8 cellular contexts compared by ENCODE assay signal in the genomic region with DNA sequence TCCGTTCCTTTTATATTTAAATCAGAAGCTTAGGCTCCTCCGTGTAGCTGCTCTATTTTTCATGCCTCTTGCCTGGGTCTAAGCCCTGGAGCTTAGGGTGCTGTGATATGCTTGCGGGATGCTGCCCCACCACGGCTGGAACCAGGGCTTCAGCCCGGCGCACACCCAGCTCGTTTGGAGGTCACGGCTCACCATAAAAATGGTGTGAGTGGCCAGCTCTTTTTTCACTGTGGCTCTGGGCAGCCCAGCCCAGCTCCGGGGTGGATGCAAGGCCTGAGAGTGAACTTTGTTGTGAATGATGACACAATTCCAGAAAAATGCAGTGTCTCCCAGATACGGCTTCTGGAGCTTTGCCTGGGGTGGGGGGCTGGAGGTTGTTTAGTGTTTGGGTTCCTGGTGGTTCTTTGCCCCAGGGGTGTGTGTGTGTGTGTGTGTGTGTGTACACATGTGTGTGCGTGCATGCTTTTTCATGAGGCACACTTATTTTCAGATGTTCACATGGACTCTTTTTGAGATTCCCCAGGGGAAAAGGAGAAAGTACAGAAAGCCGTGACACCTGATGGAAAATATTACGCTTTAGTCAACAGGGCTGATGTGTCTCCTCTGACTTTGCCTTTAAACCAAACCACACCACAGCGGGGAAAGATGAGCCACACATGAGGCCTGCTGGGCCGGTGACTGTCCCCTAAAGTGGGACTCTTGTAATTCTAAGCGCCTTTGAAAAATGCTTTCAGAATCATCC. TPM values are rescaled to one million over a fixed set of nuclear protein-coding genes. Genes with fewer than 3 reads are reported as not detected.
DNase-seq lines count a peak whose midpoint lies in the region; ATAC-seq and TF ChIP-seq lines count a peak whose summit lies in the region.

No MANE protein-coding gene starts in this region.

- no peak overlapping the region for H2BK20ac ChIP-seq in H9 (ENCODE audit: low read depth, low read length, poor library complexity, severe bottlenecking)

- no peak overlapping the region for H2BK120ac ChIP-seq in H9 (ENCODE audit: low read depth, low read length, poor library complexity, severe bottlenecking)

- H3K23ac ChIP-seq in H9 (ENCODE audit: insufficient read length, low read depth, low read length), result no peak overlapping the region

- no peaks in the 10 kb centered on the region for H3K79me1 ChIP-seq in H9 (ENCODE audit: insufficient read depth, low read depth, low read length, poor library complexity, severe bottlenecking)

- no peaks in the 10 kb centered on the region for H4K20me1 ChIP-seq in H9 (ENCODE audit: control insufficient read depth, insufficient read depth, insufficient read length)

- no peaks in the 10 kb centered on the region for H3K4me1 ChIP-seq in endodermal cell (ENCODE audit: control insufficient read depth, insufficient read depth, low read length)
- peaks cover 32 to 52% of the 10 kb centered on the region in 2 donors for H3K4me1 ChIP-seq in muscle layer of duodenum (ENCODE audit: control insufficient read depth in 1 of 2, insufficient read depth in 2 of 2, low read length in 2 of 2)
- H3K4me1 ChIP-seq in subcutaneous abdominal adipose tissue (ENCODE audit: control insufficient read depth in 5 of 5, insufficient read depth in 5 of 5, low read length in 5 of 5), result peaks cover 10 to 69% (median 47%) of the 10 kb centered on the region in 5 donors
- H3K4me1 ChIP-seq in H9 (ENCODE audit: insufficient read depth, low read length), result peaks cover 2% of the 10 kb centered on the region; the same call in 1 of the 2 replicates

- H4K91ac ChIP-seq in H9 (ENCODE audit: insufficient read length, low read depth, low read length), result no peak overlapping the region

- H2BK12ac ChIP-seq in H9 (ENCODE audit: insufficient read length, low read depth, low read length), result no peak overlapping the region

- no peaks in the 10 kb centered on the region for H3K23me2 ChIP-seq in H9 (ENCODE audit: insufficient read length, low read depth, low read length, poor library complexity, severe bottlenecking)

- H2BK5ac ChIP-seq in H9 (ENCODE audit: insufficient read length, low read length), result no peak overlapping the region

- H3K36me3 Mint-ChIP-seq in T-helper 17 cell (ENCODE audit: low read depth), result no peaks in the 10 kb centered on the region
- H3K36me3 Mint-ChIP-seq in endodermal cell (ENCODE audit: low read depth), result no peaks in the 10 kb centered on the region
- peaks cover 0 to 6% (median 0%) of the 10 kb centered on the region in 3 experiments; a peak in 2 of 7 replicates for H3K36me3 Mint-ChIP-seq in H9 (ENCODE audit: insufficient read depth in 1 of 3, low read depth in 3 of 3)

- no peaks in the 10 kb centered on the region for H3K27me3 ChIP-seq in endodermal cell (ENCODE audit: control insufficient read depth, insufficient read depth, low read length, poor library complexity, severe bottlenecking)
- no peaks in the 10 kb centered on the region for H3K27me3 ChIP-seq in muscle layer of duodenum (ENCODE audit: low read depth, low read length)
- H3K27me3 ChIP-seq in subcutaneous abdominal adipose tissue (ENCODE audit: control insufficient read depth in 5 of 5, insufficient read depth in 4 of 5, low read length in 5 of 5), result no peaks in the 10 kb centered on the region
- peaks cover 5% of the 10 kb centered on the region; the same call in 1 of the 2 replicates for H3K27me3 ChIP-seq in H9 (ENCODE audit: insufficient read depth, low read length)

- H3K18ac ChIP-seq in H9 (ENCODE audit: insufficient read length, low read depth, low read length), result no peak overlapping the region

- H3K14ac ChIP-seq in H9 (ENCODE audit: insufficient read depth, low read length), result no peak overlapping the region

- H3K9me3 Mint-ChIP-seq in endodermal cell, result peaks cover 4% of the 10 kb centered on the region
- H3K9me3 Mint-ChIP-seq in H9, result peaks cover 2 to 4% of the 10 kb centered on the region in 2 experiments; a peak in 3 of 5 replicates

- H3K79me2 ChIP-seq in H9 (ENCODE audit: insufficient read depth, low read length), result no peaks in the 10 kb centered on the region

- H3K9ac ChIP-seq in endodermal cell (ENCODE audit: extremely low read depth, low read length, poor library complexity, severe bottlenecking), result no peak overlapping the region
- peak overlapping the region in 4 of 5 donors; percentile 7 to 69 (median 43) for H3K9ac ChIP-seq in subcutaneous abdominal adipose tissue (ENCODE audit: low read length in 5 of 5)
- H3K9ac ChIP-seq in H9 (ENCODE audit: extremely low read depth, insufficient read length, low read length), result no peak overlapping the region

- H3K36me3 ChIP-seq in endodermal cell (ENCODE audit: control insufficient read depth, insufficient read depth, low read length) (no peaks in the 10 kb centered on the region), muscle layer of duodenum (ENCODE audit: control insufficient read depth in 1 of 2, insufficient read depth in 2 of 2, low read length in 2 of 2) (no peaks in the 10 kb centered on the region), subcutaneous abdominal adipose tissue (ENCODE audit: control insufficient read depth in 5 of 5, insufficient read depth in 5 of 5, low read length in 5 of 5) (no peaks in the 10 kb centered on the region)

- H3K4me3 Mint-ChIP-seq in T-helper 17 cell, result no peak overlapping the region
- no peak overlapping the region for H3K4me3 Mint-ChIP-seq in endodermal cell
- H3K4me3 Mint-ChIP-seq in H9, result peak overlapping the region in 1 of 2 experiments; percentile 29; a peak in 1 of 5 replicates

- H3K27ac Mint-ChIP-seq in T-helper 17 cell, result peak overlapping the region; percentile 82
- peak overlapping the region; percentile 80 for H3K27ac Mint-ChIP-seq in endodermal cell
- H3K27ac Mint-ChIP-seq in H9, result peak overlapping the region in 1 of 3 experiments; percentile 9; a peak in 1 of 7 replicates

- H3T11ph ChIP-seq in H9 (ENCODE audit: low read length), result no peak overlapping the region

- ATAC-seq in T-helper 17 cell (no peak), HG03460 (IDR thresholded peaks at IDR 0.05; ENCODE audit: unreplicated experiment) (no peak)

- no peak overlapping the region for H3K4ac ChIP-seq in H9 (ENCODE audit: low read depth, low read length)

- peak overlapping the region; percentile 35 for H3K27ac ChIP-seq in endodermal cell (ENCODE audit: low read depth, low read length)
- H3K27ac ChIP-seq in muscle layer of duodenum (ENCODE audit: low read length), result peak overlapping the region; percentile 83
- H3K27ac ChIP-seq in subcutaneous abdominal adipose tissue (ENCODE audit: low read depth, low read length), result peak overlapping the region; percentile 86
- no peak overlapping the region for H3K27ac ChIP-seq in H9 (ENCODE audit: insufficient read length, low read depth, low read length)

- H3K4me3 ChIP-seq in endodermal cell (ENCODE audit: low read length) (no peak overlapping the region), muscle layer of duodenum (ENCODE audit: low read depth in 1 of 2, low read length in 2 of 2) (no peak overlapping the region), subcutaneous abdominal adipose tissue (ENCODE audit: low read depth in 1 of 5, low read length in 5 of 5) (peak overlapping the region in 1 of 5 donors; percentile 13)

- no peak overlapping the region for H3K56ac ChIP-seq in H9 (ENCODE audit: insufficient read length, low read depth, low read length)

- 53 to 69% methylated on average over 5 to 16 of the region's 16 CpGs for WGBS in endodermal cell (ENCODE audit: insufficient coverage in 1 of 2, insufficient read length in 1 of 2), 2 experiments
- no CpG with 5 or more reads among the region's 16 CpGs for WGBS in H9 (ENCODE audit: extremely low coverage, insufficient read length, low lambda C conversion rate)

- H2AFZ ChIP-seq in H9 (ENCODE audit: low read length), result no peak overlapping the region

- no peak overlapping the region for H4K5ac ChIP-seq in H9 (ENCODE audit: insufficient read length, low read depth, low read length)

- H3K4me2 ChIP-seq in H9 (ENCODE audit: insufficient read depth, insufficient read length, low read length), result no peak overlapping the region

- H3K4me1 Mint-ChIP-seq in T-helper 17 cell (peaks cover 14% of the 10 kb centered on the region), endodermal cell (peaks cover 37% of the 10 kb centered on the region), H9 (peaks cover 24 to 27% of the 10 kb centered on the region in 2 experiments)

- H3K27me3 Mint-ChIP-seq in T-helper 17 cell, result no peaks in the 10 kb centered on the region
- H3K27me3 Mint-ChIP-seq in endodermal cell (ENCODE audit: insufficient read depth), result peaks cover 3% of the 10 kb centered on the region
- peaks cover 73% of the 10 kb centered on the region for H3K27me3 Mint-ChIP-seq in H9 (ENCODE audit: low read depth)

- no peak overlapping the region for H2AK5ac ChIP-seq in H9 (ENCODE audit: insufficient read length, low read length)

- H4K8ac ChIP-seq in H9 (replicated peaks; ENCODE audit: insufficient read length, low read depth, low read length), result no peak overlapping the region

- H2BK15ac ChIP-seq in H9 (ENCODE audit: low read depth, low read length), result no peak overlapping the region; the same call in 1 of the 2 replicates

- H3K9me3 ChIP-seq in T-helper 17 cell (ENCODE audit: control insufficient read depth, low read length, poor library complexity, severe bottlenecking), result no peaks in the 10 kb centered on the region
- H3K9me3 ChIP-seq in endodermal cell (ENCODE audit: control insufficient read depth, low read length), result peaks cover 7% of the 10 kb centered on the region
- no peaks in the 10 kb centered on the region for H3K9me3 ChIP-seq in muscle layer of duodenum (ENCODE audit: control insufficient read depth in 1 of 2, low read length in 2 of 2)
- no peaks in the 10 kb centered on the region for H3K9me3 ChIP-seq in subcutaneous abdominal adipose tissue (ENCODE audit: control insufficient read depth in 5 of 5, low read length in 5 of 5)
- no peaks in the 10 kb centered on the region for H3K9me3 ChIP-seq in H9 (ENCODE audit: control insufficient read depth, low read depth, low read length)

- TF ChIP-seq CTCF in endodermal cell (conservative IDR thresholded peaks at IDR 0.05), result no peak
- no peak for TF ChIP-seq CTCF in H9 (conservative IDR thresholded peaks at IDR 0.05)

- DNase-seq in GM03348 (ENCODE audit: low spot score), result peak; percentile 92
- no peak for DNase-seq in T-helper 17 cell
- DNase-seq in endodermal cell, result peak; percentile 72
- no peak for DNase-seq in H9
- no peak for DNase-seq in NCI-H2029 (lab: John Stamatoyannopoulos, UW)

RNA-seq across cellular contexts. Expression of a gene that starts 46.2 kb away (rescaled TPM):
- total RNA-seq in T-helper 17 cell (10 to 100 TPM; 13.9 to 28.5 TPM), endodermal cell (10 to 100 TPM in 1 of 2 donors, 1 to 10 TPM in 1; 9.1 to 11.9 TPM), H9 (2021) (1.1 and 1.2 TPM in 2 replicates)
- polyA plus RNA-seq in endodermal cell (2013, experiment 1 of 2), result 6.1 TPM
- polyA plus RNA-seq in endodermal cell (2013, experiment 2 of 2), result 4.6 TPM

Comparison
In these comparisons a context has a peak if more than half of its experiments do, and no peak if none do; other contexts are left out.
1. DNase-seq: peak in GM03348 (single experiment) and endodermal cell (single experiment); none in T-helper 17 cell (0 of 3), H9 (single experiment) and NCI-H2029 (single experiment).
2. H3K9ac ChIP-seq: peak in subcutaneous abdominal adipose tissue (4 of 5); none in endodermal cell (single experiment) and H9 (single experiment).